ENCODE assay signal across 17 cellular contexts in genomic region chr7:108576110-108576509, GRCh38. TPM values are rescaled to one million over a fixed set of nuclear protein-coding genes. Genes with fewer than 3 reads are reported as not detected.
DNase-seq lines count a peak whose midpoint lies in the region; ATAC-seq and TF ChIP-seq lines count a peak whose summit lies in the region.
"Had no signal": no experiment of that assay in that cellular context is flagged by ENCODE, and none has a peak within 500 bp of the region (broad histone marks: within the 10 kb centered on the region; RNA-seq: fewer than 3 reads in every experiment).

No MANE protein-coding gene starts in this region.

- peak overlapping the region in 1 of 2 donors; percentile 2 for H3K4me3 Mint-ChIP-seq in activated T-cell treated with anti-CD3 and anti-CD28 coated beads, Interleukin-2, amount 50 U/mL, for 72 hours
- no peak overlapping the region for H3K4me3 Mint-ChIP-seq in activated T-helper 17 cell treated with anti-CD3 and anti-CD28 coated beads, Interleukin-2, amount 50 U/mL, for 72 hours
- H3K4me3 Mint-ChIP-seq in endothelial cell (ENCODE audit: unreplicated experiment): peak overlapping the region; percentile 26
- H3K4me3 Mint-ChIP-seq: B cell; CD8-positive, alpha-beta T cell; HFFc6 had no signal

- H3K9me3 Mint-ChIP-seq in activated T-cell treated with anti-CD3 and anti-CD28 coated beads, Interleukin-2, amount 50 U/mL, for 72 hours: peaks cover 2% of the 10 kb centered on the region in 2 donors
- H3K9me3 Mint-ChIP-seq in activated T-helper 17 cell treated with anti-CD3 and anti-CD28 coated beads, Interleukin-2, amount 50 U/mL, for 72 hours: no peaks in the 10 kb centered on the region
- H3K9me3 Mint-ChIP-seq in endothelial cell (ENCODE audit: unreplicated experiment): peaks cover 4% of the 10 kb centered on the region
- H3K9me3 Mint-ChIP-seq: CD8-positive, alpha-beta T cell; HFFc6 had no signal

- H3K27me3 Mint-ChIP-seq in activated T-cell treated with anti-CD3 and anti-CD28 coated beads, Interleukin-2, amount 50 U/mL, for 72 hours (ENCODE audit: low read depth): no peaks in the 10 kb centered on the region
- H3K27me3 Mint-ChIP-seq in activated T-helper 17 cell treated with anti-CD3 and anti-CD28 coated beads, Interleukin-2, amount 50 U/mL, for 72 hours: no peaks in the 10 kb centered on the region
- peaks cover 2% of the 10 kb centered on the region for H3K27me3 Mint-ChIP-seq in endothelial cell (ENCODE audit: unreplicated experiment)
- H3K27me3 Mint-ChIP-seq: B cell had no signal

- no peak for ATAC-seq in activated T-cell treated with anti-CD3 and anti-CD28 coated beads, Interleukin-2, amount 50 U/mL, for 72 hours (replicated peaks in 1 of 2)
- ATAC-seq in activated T-helper 17 cell treated with anti-CD3 and anti-CD28 coated beads, Interleukin-2, amount 50 U/mL, for 72 hours (replicated peaks): no peak
- no peak for ATAC-seq in HG03045 (IDR thresholded peaks at IDR 0.05; ENCODE audit: unreplicated experiment)
- ATAC-seq: CD8-positive, alpha-beta T cell; HCT116; HepG2 had no signal

- no peak for DNase-seq in activated T-cell treated with anti-CD3 and anti-CD28 coated beads, Interleukin-2, amount 50 U/mL, for 72 hours
- no peak for DNase-seq in activated T-cell treated with anti-CD3 and anti-CD28 coated beads for 4 hours
- no peak for DNase-seq in endothelial cell (ENCODE audit: low spot score)
- no peak for DNase-seq in ureter (ENCODE audit: low spot score)
- DNase-seq in NCI-H146 (lab: John Stamatoyannopoulos, UW): no peak
- DNase-seq: Calu3; CD8-positive, alpha-beta T cell; DMS79 treated with DMSO at 0.1 percent for 48 hours; GF-D8; GOT3; H7; HFFc6 had no signal

- H3K4me1 Mint-ChIP-seq in activated T-cell treated with anti-CD3 and anti-CD28 coated beads, Interleukin-2, amount 50 U/mL, for 72 hours (ENCODE audit: low read depth): peaks cover 42% of the 10 kb centered on the region
- peaks cover 20% of the 10 kb centered on the region for H3K4me1 Mint-ChIP-seq in activated T-helper 17 cell treated with anti-CD3 and anti-CD28 coated beads, Interleukin-2, amount 50 U/mL, for 72 hours
- H3K4me1 Mint-ChIP-seq in endothelial cell (ENCODE audit: unreplicated experiment): peaks cover 4% of the 10 kb centered on the region

- H3K36me3 Mint-ChIP-seq in activated T-cell treated with anti-CD3 and anti-CD28 coated beads, Interleukin-2, amount 50 U/mL, for 72 hours (ENCODE audit: insufficient read depth in 2 of 2): peaks cover 20 to 33% of the 10 kb centered on the region in 2 donors
- peaks cover 85% of the 10 kb centered on the region for H3K36me3 Mint-ChIP-seq in activated T-helper 17 cell treated with anti-CD3 and anti-CD28 coated beads, Interleukin-2, amount 50 U/mL, for 72 hours (ENCODE audit: low read depth)
- H3K36me3 Mint-ChIP-seq in endothelial cell (ENCODE audit: low read depth, unreplicated experiment): peaks cover 33% of the 10 kb centered on the region

- no peak for TF ChIP-seq CTCF in endothelial cell (IDR thresholded peaks at IDR 0.05; ENCODE audit: unreplicated experiment)

- peak overlapping the region; percentile 35 for H3K27ac Mint-ChIP-seq in activated T-cell treated with anti-CD3 and anti-CD28 coated beads, Interleukin-2, amount 50 U/mL, for 72 hours
- H3K27ac Mint-ChIP-seq in activated T-helper 17 cell treated with anti-CD3 and anti-CD28 coated beads, Interleukin-2, amount 50 U/mL, for 72 hours: peak overlapping the region; percentile 0
- no peak overlapping the region for H3K27ac Mint-ChIP-seq in endothelial cell (ENCODE audit: unreplicated experiment)
- H3K27ac Mint-ChIP-seq: B cell; CD8-positive, alpha-beta T cell; HFFc6 had no signal

RNA-seq across cellular contexts. Expression of gene DNAJB9, which starts 6.4 kb away (rescaled TPM):
- total RNA-seq in activated T-cell treated with anti-CD3 and anti-CD28 coated beads, Interleukin-2, amount 50 U/mL, for 72 hours: 10 to 100 TPM; 23.2 to 42.1 TPM
- 10 to 100 TPM; 10.1 to 17.4 TPM for total RNA-seq in activated T-helper 17 cell treated with anti-CD3 and anti-CD28 coated beads, Interleukin-2, amount 50 U/mL, for 72 hours
- total RNA-seq in endothelial cell (ENCODE audit: unreplicated experiment) (18.6 TPM), ureter (16.7 TPM)

RNA-seq across cellular contexts. Expression of gene THAP5, which starts 6.6 kb away (rescaled TPM):
- 10 to 100 TPM; 29.2 to 31.1 TPM for total RNA-seq in activated T-cell treated with anti-CD3 and anti-CD28 coated beads, Interleukin-2, amount 50 U/mL, for 72 hours
- total RNA-seq in activated T-helper 17 cell treated with anti-CD3 and anti-CD28 coated beads, Interleukin-2, amount 50 U/mL, for 72 hours: 10 to 100 TPM; 31.1 to 34.8 TPM
- total RNA-seq in endothelial cell (ENCODE audit: unreplicated experiment) (16.4 TPM), ureter (35.6 TPM)

RNA-seq across cellular contexts. Expression of gene PNPLA8, which starts 50.2 kb away (rescaled TPM):
- total RNA-seq in activated T-cell treated with anti-CD3 and anti-CD28 coated beads, Interleukin-2, amount 50 U/mL, for 72 hours: 10 to 100 TPM; 23.1 to 29.9 TPM
- 10 to 100 TPM; 19.2 to 26.2 TPM for total RNA-seq in activated T-helper 17 cell treated with anti-CD3 and anti-CD28 coated beads, Interleukin-2, amount 50 U/mL, for 72 hours
- total RNA-seq in endothelial cell (ENCODE audit: unreplicated experiment) (15.6 TPM), ureter (32.0 TPM)
